In the genomic region with DNA sequence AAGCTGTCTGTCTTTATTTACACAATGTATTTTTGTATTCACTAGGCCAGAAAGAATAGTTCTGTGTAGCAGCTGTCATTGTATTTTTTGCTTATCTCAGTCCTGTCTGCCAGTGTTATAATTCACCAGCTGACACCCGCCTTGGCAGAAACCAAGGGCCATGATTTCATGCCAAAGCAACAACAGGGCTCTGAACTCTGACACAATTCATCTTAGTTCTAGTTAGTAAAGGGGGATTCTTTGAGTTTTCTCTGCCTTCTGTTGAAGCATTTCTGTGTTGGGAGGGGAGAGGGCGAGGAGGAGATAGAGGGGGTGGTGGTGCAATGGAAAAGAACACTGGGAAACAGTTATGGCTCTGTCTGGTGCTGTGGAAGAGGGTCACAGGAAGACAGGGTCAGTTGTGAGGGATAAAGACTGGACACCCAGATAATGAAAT, we compare ENCODE assay signal across 10 cellular contexts.
DNase-seq lines count a peak whose midpoint lies in the region; ATAC-seq and FAIRE-seq lines count a peak whose summit lies in the region.
"Had no signal": no experiment of that assay in that cellular context is flagged by ENCODE, and none has a peak within 500 bp of the region (broad histone marks: within the 10 kb centered on the region; RNA-seq: fewer than 3 reads in every experiment).

No MANE protein-coding gene starts in this region.

- no peaks in the 10 kb centered on the region for H3K36me3 Mint-ChIP-seq in activated T-cell treated with anti-CD3 and anti-CD28 coated beads, Interleukin-2, amount 50 U/mL, for 72 hours (ENCODE audit: insufficient read depth in 2 of 2)
- no peaks in the 10 kb centered on the region for H3K36me3 Mint-ChIP-seq in activated CD4-positive, alpha-beta T cell treated with anti-CD3 and anti-CD28 coated beads, Interleukin-2, amount 10 ng/mL, durations not matched to agents 7 days and 5 days (ENCODE audit: low read depth)

- 11 to 53% (median 24%) methylated on average over 2 of the region's 2 CpGs for WGBS in small intestine, 3 donors

- H3K4me1 ChIP-seq in SJCRH30 (peaks cover 17% of the 10 kb centered on the region), small intestine (ENCODE audit: control insufficient read depth in 2 of 2, insufficient read depth in 1 of 2, low read depth in 1 of 2, low read length in 1 of 2) (no peaks in the 10 kb centered on the region)

- H3K4me1 Mint-ChIP-seq in activated T-cell treated with anti-CD3 and anti-CD28 coated beads, Interleukin-2, amount 50 U/mL, for 72 hours (ENCODE audit: low read depth) = no peaks in the 10 kb centered on the region
- no peaks in the 10 kb centered on the region for H3K4me1 Mint-ChIP-seq in activated CD4-positive, alpha-beta T cell treated with anti-CD3 and anti-CD28 coated beads, Interleukin-2, amount 10 ng/mL, durations not matched to agents 7 days and 5 days

- DNase-seq in NCI-H1417 treated with DMSO at 0.1 percent for 48 hours (lab: John Stamatoyannopoulos, UW) (peak; percentile 27), SJCRH30 (peak; percentile 67 to 81), hippocampal formation (lab: John Stamatoyannopoulos, UW) (peak; percentile 77 to 96), small intestine (peak; percentile 27), iPS-NIHi7 (ENCODE audit: extremely low spot score) (no peak)
- DNase-seq in activated T-cell treated with anti-CD3 and anti-CD28 coated beads, Interleukin-2, amount 50 U/mL, for 72 hours = no peak
- no peak for DNase-seq in activated CD4-positive, alpha-beta T cell treated with anti-CD3 and anti-CD28 coated beads, Interleukin-2, amount 10 ng/mL, durations not matched to agents 7 days and 5 days
- DNase-seq: activated gamma-delta T cell treated with Interleukin-2 at 50 U/mL for 16 hours, NCI-H510A, T1000 had no signal

- no peak overlapping the region for H3K4me3 ChIP-seq in SJCRH30
- H3K4me3 ChIP-seq in small intestine (ENCODE audit: low read depth in 1 of 2, low read length in 2 of 2) = no peak overlapping the region

- FAIRE-seq in small intestine (lab: Jason Lieb, UNC) = no peak

- no peak overlapping the region for H3K27ac Mint-ChIP-seq in activated T-cell treated with anti-CD3 and anti-CD28 coated beads, Interleukin-2, amount 50 U/mL, for 72 hours
- no peak overlapping the region for H3K27ac Mint-ChIP-seq in activated CD4-positive, alpha-beta T cell treated with anti-CD3 and anti-CD28 coated beads, Interleukin-2, amount 10 ng/mL, durations not matched to agents 7 days and 5 days

- H3K36me3 ChIP-seq in SJCRH30 (no peaks in the 10 kb centered on the region), small intestine (ENCODE audit: control insufficient read depth in 2 of 2, insufficient read depth in 2 of 2, low read length in 2 of 2) (no peaks in the 10 kb centered on the region)

- POLR2A ChIA-PET in activated CD4-positive, alpha-beta T cell treated with anti-CD3 and anti-CD28 coated beads, Interleukin-2, amount 10 ng/mL, durations not matched to agents 7 days and 5 days (lab: Charles Lee) = no interaction called here

- H3K27ac ChIP-seq in SJCRH30 (peak overlapping the region; percentile 64), small intestine (ENCODE audit: low read depth in 1 of 2, low read length in 1 of 2) (no peak overlapping the region)

- no peak for ATAC-seq in activated T-cell treated with anti-CD3 and anti-CD28 coated beads, Interleukin-2, amount 50 U/mL, for 72 hours (replicated peaks in 1 of 2)

- H3K9me3 Mint-ChIP-seq in activated T-cell treated with anti-CD3 and anti-CD28 coated beads, Interleukin-2, amount 50 U/mL, for 72 hours = peaks cover 1 to 5% of the 10 kb centered on the region in 2 donors
- H3K9me3 Mint-ChIP-seq in activated CD4-positive, alpha-beta T cell treated with anti-CD3 and anti-CD28 coated beads, Interleukin-2, amount 10 ng/mL, durations not matched to agents 7 days and 5 days = no peaks in the 10 kb centered on the region

- CTCF ChIA-PET in activated CD4-positive, alpha-beta T cell treated with anti-CD3 and anti-CD28 coated beads, Interleukin-2, amount 10 ng/mL, durations not matched to agents 7 days and 5 days (lab: Charles Lee) = no interaction called here

- H3K27me3 ChIP-seq in SJCRH30 (no peaks in the 10 kb centered on the region), small intestine (ENCODE audit: control insufficient read depth in 2 of 2, insufficient read depth in 2 of 2, low read length in 2 of 2) (no peaks in the 10 kb centered on the region)

- peaks cover 9% of the 10 kb centered on the region; the same call in 1 of the 2 replicates for H3K9me3 ChIP-seq in SJCRH30 (replicated peaks)
- no peaks in the 10 kb centered on the region for H3K9me3 ChIP-seq in small intestine (ENCODE audit: control insufficient read depth, low read depth)

- H3K4me3 Mint-ChIP-seq in activated T-cell treated with anti-CD3 and anti-CD28 coated beads, Interleukin-2, amount 50 U/mL, for 72 hours = no peak overlapping the region
- H3K4me3 Mint-ChIP-seq in activated CD4-positive, alpha-beta T cell treated with anti-CD3 and anti-CD28 coated beads, Interleukin-2, amount 10 ng/mL, durations not matched to agents 7 days and 5 days = no peak overlapping the region

- no peaks in the 10 kb centered on the region for H3K27me3 Mint-ChIP-seq in activated T-cell treated with anti-CD3 and anti-CD28 coated beads, Interleukin-2, amount 50 U/mL, for 72 hours (ENCODE audit: low read depth)
- no peaks in the 10 kb centered on the region for H3K27me3 Mint-ChIP-seq in activated CD4-positive, alpha-beta T cell treated with anti-CD3 and anti-CD28 coated beads, Interleukin-2, amount 10 ng/mL, durations not matched to agents 7 days and 5 days

Comparison
In these comparisons a context has a peak if more than half of its experiments do, and no peak if none do; other contexts are left out.
1. DNase-seq: peak in NCI-H1417 treated with DMSO at 0.1 percent for 48 hours (single experiment), SJCRH30 (2 of 2), hippocampal formation (2 of 2) and small intestine (single experiment); none in activated T-cell treated with anti-CD3 and anti-CD28 coated beads, Interleukin-2, amount 50 U/mL, for 72 hours (0 of 2), iPS-NIHi7 (single experiment) and activated CD4-positive, alpha-beta T cell treated with anti-CD3 and anti-CD28 coated beads, Interleukin-2, amount 10 ng/mL, durations not matched to agents 7 days and 5 days (single experiment).